ENCODE assay signal across 8 cellular contexts in the genomic region with DNA sequence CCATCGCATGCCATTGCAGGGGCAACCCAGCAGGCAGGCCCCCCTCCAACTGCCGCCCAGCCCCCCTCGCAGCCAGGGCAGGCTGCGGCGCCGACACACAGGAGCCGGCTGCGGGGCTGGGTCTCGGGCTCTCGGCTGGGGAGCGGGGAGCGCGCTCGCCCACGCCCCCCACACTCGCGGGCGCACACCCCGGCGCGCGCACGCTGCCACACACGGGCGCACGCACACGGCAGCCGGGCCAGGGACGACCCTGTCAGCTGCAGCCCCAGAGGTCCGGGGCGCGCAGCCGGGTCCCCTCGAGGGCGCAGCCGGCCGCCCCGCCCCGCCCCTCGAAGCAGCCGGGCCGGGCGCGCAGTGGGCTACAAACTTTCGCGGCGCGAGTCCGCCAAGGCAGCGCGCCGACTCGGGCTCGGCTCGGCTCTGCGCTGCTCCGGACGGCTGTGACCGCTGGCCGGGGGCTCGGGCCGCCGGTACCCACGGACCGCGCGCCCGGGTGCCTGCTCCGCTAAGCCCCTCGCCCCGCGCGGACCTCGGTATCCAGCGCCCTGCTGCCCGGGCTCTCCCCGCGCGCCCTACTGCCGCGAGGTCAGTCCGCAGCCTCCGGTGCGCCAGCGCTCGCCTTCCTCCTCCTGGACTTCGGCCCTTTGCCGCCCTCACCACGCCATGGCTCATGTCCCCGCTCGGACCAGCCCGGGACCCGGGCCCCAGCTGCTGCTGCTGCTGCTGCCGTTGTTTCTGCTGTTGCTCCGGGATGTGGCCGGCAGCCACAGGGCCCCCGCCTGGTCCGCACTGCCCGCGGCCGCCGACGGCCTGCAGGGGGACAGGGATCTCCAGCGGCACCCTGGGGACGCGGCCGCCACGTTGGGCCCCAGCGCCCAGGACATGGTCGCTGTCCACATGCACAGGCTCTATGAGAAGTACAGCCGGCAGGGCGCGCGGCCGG. TPM values are rescaled to one million over a fixed set of nuclear protein-coding genes. Genes with fewer than 3 reads are reported as not detected.
DNase-seq lines count a peak whose midpoint lies in the region; ATAC-seq and TF ChIP-seq lines count a peak whose summit lies in the region.

A gene with protein sequence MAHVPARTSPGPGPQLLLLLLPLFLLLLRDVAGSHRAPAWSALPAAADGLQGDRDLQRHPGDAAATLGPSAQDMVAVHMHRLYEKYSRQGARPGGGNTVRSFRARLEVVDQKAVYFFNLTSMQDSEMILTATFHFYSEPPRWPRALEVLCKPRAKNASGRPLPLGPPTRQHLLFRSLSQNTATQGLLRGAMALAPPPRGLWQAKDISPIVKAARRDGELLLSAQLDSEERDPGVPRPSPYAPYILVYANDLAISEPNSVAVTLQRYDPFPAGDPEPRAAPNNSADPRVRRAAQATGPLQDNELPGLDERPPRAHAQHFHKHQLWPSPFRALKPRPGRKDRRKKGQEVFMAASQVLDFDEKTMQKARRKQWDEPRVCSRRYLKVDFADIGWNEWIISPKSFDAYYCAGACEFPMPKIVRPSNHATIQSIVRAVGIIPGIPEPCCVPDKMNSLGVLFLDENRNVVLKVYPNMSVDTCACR (plus strand): TSS at position 209 of the 943 bp plus-strand sequence. CDS start 455 bp downstream, at position 664.

- H3K9me3 Mint-ChIP-seq in CD14-positive monocyte (peaks cover 0 to 8% (median 5%) of the 10 kb centered on the region in 7 donors), glutamatergic neuron (ENCODE audit: unreplicated experiment) (no peaks in the 10 kb centered on the region)

- H3K27me3 ChIP-seq in WERI-Rb-1 (ENCODE audit: insufficient read depth, low read depth, severe bottlenecking): no peaks in the 10 kb centered on the region
- peaks cover 3% of the 10 kb centered on the region for H3K27me3 ChIP-seq in prostate gland (replicated peaks; ENCODE audit: insufficient read depth)

- DNase-seq in CD14-positive monocyte (ENCODE audit: low spot score) (no peak), WERI-Rb-1 (peak; percentile 47), glutamatergic neuron (peak; percentile 49), prostate gland (ENCODE audit: low spot score) (no peak), glomerular visceral epithelial cell (ENCODE audit: extremely low spot score) (no peak), RKO (ENCODE audit: low spot score) (no peak)
- DNase-seq in activated effector memory CD4-positive, alpha-beta T cell treated with anti-CD3 and anti-CD28 coated beads, Interleukin-2, amount 50 U/mL, for 16 hours: no peak

- H3K4me3 Mint-ChIP-seq in CD14-positive monocyte (peak within 1 kb of the TSS; percentile 48 to 83), glutamatergic neuron (ENCODE audit: unreplicated experiment) (peak within 1 kb of the TSS; percentile 82)

- H3K27ac Mint-ChIP-seq in CD14-positive monocyte (peak within 1 kb of the TSS in 1 of 7 donors; percentile 26), glutamatergic neuron (ENCODE audit: unreplicated experiment) (no peak within 1 kb of the TSS)

- peak within 1 kb of the TSS; percentile 38; the same call in 1 of the 2 replicates for H3K27ac ChIP-seq in WERI-Rb-1
- H3K27ac ChIP-seq in prostate gland: no peak within 1 kb of the TSS

- peaks cover 23% of the 10 kb centered on the region for H3K4me1 Mint-ChIP-seq in CD14-positive monocyte
- H3K4me1 Mint-ChIP-seq in glutamatergic neuron (ENCODE audit: low read depth, unreplicated experiment): no peaks in the 10 kb centered on the region

- ATAC-seq in GM19035 (IDR thresholded peaks at IDR 0.05; ENCODE audit: unreplicated experiment): no peak

- intact Hi-C loops in CD14-positive monocyte (cut with micrococcal nuclease) (loop anchor here in 1 of 2 donors (10.0 kb wide), 1 partner anchor 65 kb away; no protein-coding TSS in a partner anchor), prostate gland (cut with DNase I) (loop anchor here (5.0 kb wide), 1 partner anchor 133 kb away; no protein-coding TSS in a partner anchor)

- H3K27me3 Mint-ChIP-seq in CD14-positive monocyte (ENCODE audit: low read depth in 3 of 3) (peaks cover 53 to 67% (median 61%) of the 10 kb centered on the region in 3 donors), glutamatergic neuron (ENCODE audit: unreplicated experiment) (peaks cover 10% of the 10 kb centered on the region)

- peaks cover 3 to 4% of the 10 kb centered on the region in 2 donors for H3K36me3 Mint-ChIP-seq in CD14-positive monocyte
- no peaks in the 10 kb centered on the region for H3K36me3 Mint-ChIP-seq in glutamatergic neuron (ENCODE audit: unreplicated experiment)

- no peaks in the 10 kb centered on the region for H3K36me3 ChIP-seq in WERI-Rb-1
- no peaks in the 10 kb centered on the region for H3K36me3 ChIP-seq in prostate gland

- 3% methylated on average over 74 of the region's 115 CpGs for WGBS in prostate gland

- H3K9me3 ChIP-seq in WERI-Rb-1 (ENCODE audit: severe bottlenecking) (no peaks in the 10 kb centered on the region), prostate gland (no peaks in the 10 kb centered on the region)

- no peaks in the 10 kb centered on the region for H3K4me1 ChIP-seq in prostate gland (replicated peaks)

- H3K4me3 ChIP-seq in WERI-Rb-1 (ENCODE audit: low read depth, low read length): peak within 1 kb of the TSS; percentile 62
- H3K4me3 ChIP-seq in prostate gland: peak within 1 kb of the TSS; percentile 28 to 30

- no peak for TF ChIP-seq POLR2A in prostate gland (IDR thresholded peaks at IDR 0.05)

- TF ChIP-seq CTCF in CD14-positive monocyte (IDR thresholded peaks at IDR 0.05): no peak
- TF ChIP-seq CTCF in WERI-Rb-1 (IDR thresholded peaks at IDR 0.05; ENCODE audit: low read depth, low read length): peak; percentile 51
- TF ChIP-seq CTCF in glutamatergic neuron (IDR thresholded peaks at IDR 0.05; ENCODE audit: partially characterized antibody, unreplicated experiment): peak; percentile 21
- TF ChIP-seq CTCF in prostate gland (IDR thresholded peaks at IDR 0.05): no peak

RNA-seq across cellular contexts. Expression of the gene that starts here (rescaled TPM):
- not detected for polyA plus RNA-seq in CD14-positive monocyte
- total RNA-seq in glutamatergic neuron (ENCODE audit: unreplicated experiment) (not detected), prostate gland (10 to 100 TPM in 1 of 2 donors, under 1 TPM in 1; 0.32 to 28.0 TPM)

Comparison
In these comparisons a context has a peak if more than half of its experiments do, and no peak if none do; other contexts are left out.
1. Peak in DNase-seq in glutamatergic neuron; RNA of the gene not detected or under 1 TPM.
2. CTCF ChIP-seq: peak in WERI-Rb-1 (single experiment) and glutamatergic neuron (single experiment); none in CD14-positive monocyte (single experiment) and prostate gland (0 of 4).